11 cellular contexts compared by ENCODE assay signal in the genomic region with DNA sequence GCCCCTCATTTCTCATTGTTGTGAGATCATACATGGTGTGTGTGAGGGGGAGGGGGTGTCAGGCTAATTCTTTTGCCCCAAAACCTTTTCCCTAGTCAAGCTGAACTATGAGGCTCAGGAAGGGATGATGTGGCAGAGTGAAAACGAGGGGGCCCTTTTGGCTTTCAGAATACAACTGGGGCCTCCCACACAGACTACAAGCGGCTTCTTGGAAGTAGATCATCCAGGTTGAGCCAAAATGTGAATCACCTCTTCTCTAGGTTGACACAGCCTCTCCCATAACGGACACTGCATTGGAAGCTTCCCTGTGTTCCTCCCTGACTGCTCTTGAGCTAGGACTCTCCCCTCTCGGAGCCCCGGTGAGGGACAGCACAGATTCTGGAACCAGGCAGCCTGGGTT. TPM values are rescaled to one million over a fixed set of nuclear protein-coding genes. Genes with fewer than 3 reads are reported as not detected.
A peak's percentile ranks its signal among the peaks of the same experiment; 100 is the strongest.
DNase-seq lines count a peak whose midpoint lies in the region; ATAC-seq and TF ChIP-seq lines count a peak whose summit lies in the region.
"Had no signal": no experiment of that assay in that cellular context is flagged by ENCODE, and none has a peak within 500 bp of the region (broad histone marks: within the 10 kb centered on the region; RNA-seq: fewer than 3 reads in every experiment).

No MANE protein-coding gene starts in this region.

- peaks cover 43% of the 10 kb centered on the region for H3K4me1 Mint-ChIP-seq in activated T-cell treated with anti-CD3 and anti-CD28 coated beads, Interleukin-2, amount 50 U/mL, for 24 hours (ENCODE audit: low read depth)

- peak overlapping the region; percentile 95 for H3K4me3 Mint-ChIP-seq in activated T-cell treated with anti-CD3 and anti-CD28 coated beads, Interleukin-2, amount 50 U/mL, for 24 hours

- no peaks in the 10 kb centered on the region for H3K36me3 ChIP-seq in Loucy (ENCODE audit: insufficient read depth, low read length)
- no peaks in the 10 kb centered on the region for H3K36me3 ChIP-seq in right atrium auricular region

- H3K9me3 ChIP-seq in Loucy (ENCODE audit: insufficient read depth, low read depth, low read length) (no peaks in the 10 kb centered on the region), right atrium auricular region (no peaks in the 10 kb centered on the region)

- H3K27ac ChIP-seq in right atrium auricular region, result peak overlapping the region; percentile 92 to 94

- peak; percentile 72 for DNase-seq in activated T-cell treated with anti-CD3 and anti-CD28 coated beads, Interleukin-2, amount 50 U/mL, for 24 hours
- DNase-seq in right atrium auricular region (ENCODE audit: low spot score) (no peak), NCI-H1694 (lab: John Stamatoyannopoulos, UW) (no peak), RPMI8226 (no peak)
- peak; percentile 46 to 65 (median 53) for DNase-seq in stimulated activated CD4-positive, alpha-beta T cell treated with anti-CD3 and anti-CD28 coated beads, TNF-alpha, amount 100 ng/mL, for 48 hours (ENCODE audit: low read depth in 3 of 3)
- DNase-seq in activated CD4-positive, CD25-positive, alpha-beta regulatory T cell treated with anti-CD3 and anti-CD28 coated beads, Interleukin-2, amount 50 U/mL, for 72 hours, result no peak
- DNase-seq: NCI-H446 treated with DMSO at 0.1 percent for 48 hours, T-helper 9 cell had no signal

- peaks cover 36% of the 10 kb centered on the region for H3K79me2 ChIP-seq in Loucy (ENCODE audit: insufficient read depth, low read length)

- ATAC-seq in HG02840 (IDR thresholded peaks at IDR 0.05; ENCODE audit: low FRiP score, unreplicated experiment), result no peak

- H3K36me3 Mint-ChIP-seq in activated T-cell treated with anti-CD3 and anti-CD28 coated beads, Interleukin-2, amount 50 U/mL, for 24 hours (ENCODE audit: low read depth), result peaks cover 26% of the 10 kb centered on the region

- no peaks in the 10 kb centered on the region for H3F3A ChIP-seq in Loucy (ENCODE audit: low read depth)

- H3K4me1 ChIP-seq in Loucy (ENCODE audit: insufficient read depth, low read length, poor library complexity, severe bottlenecking) (peaks cover 27% of the 10 kb centered on the region), right atrium auricular region (peaks cover 0 to 31% of the 10 kb centered on the region in 2 donors)

- H3K4me3 ChIP-seq in Loucy (ENCODE audit: low read length, poor library complexity, severe bottlenecking), result peak overlapping the region; percentile 97
- no peak overlapping the region for H3K4me3 ChIP-seq in right atrium auricular region
- H3K4me3 ChIP-seq: lung had no signal

- H3K27ac Mint-ChIP-seq in activated T-cell treated with anti-CD3 and anti-CD28 coated beads, Interleukin-2, amount 50 U/mL, for 24 hours, result peak overlapping the region; percentile 99

- peak overlapping the region; percentile 82 for H3K9ac ChIP-seq in Loucy (ENCODE audit: low read depth, low read length, poor library complexity, severe bottlenecking)

- H3K27me3 ChIP-seq in Loucy (ENCODE audit: insufficient read depth, low read length, poor library complexity, severe bottlenecking) (no peaks in the 10 kb centered on the region), right atrium auricular region (no peaks in the 10 kb centered on the region)

- no peaks in the 10 kb centered on the region for H3K27me3 Mint-ChIP-seq in activated T-cell treated with anti-CD3 and anti-CD28 coated beads, Interleukin-2, amount 50 U/mL, for 24 hours

- H3K9me2 ChIP-seq in Loucy (replicated peaks; ENCODE audit: low read depth, low read length), result no peaks in the 10 kb centered on the region

- H2AFZ ChIP-seq in Loucy (ENCODE audit: low read length), result no peak overlapping the region

- peaks cover 22% of the 10 kb centered on the region for H4K20me1 ChIP-seq in Loucy (ENCODE audit: insufficient read depth, low read length, poor library complexity, severe bottlenecking)

- H3K4me2 ChIP-seq in Loucy (ENCODE audit: low read depth, low read length, poor library complexity, severe bottlenecking), result peak overlapping the region; percentile 97

- TF ChIP-seq CTCF in Loucy (conservative IDR thresholded peaks at IDR 0.05; ENCODE audit: low read length) (no peak), right atrium auricular region (IDR thresholded peaks at IDR 0.05) (no peak)

- no peaks in the 10 kb centered on the region for H3K9me3 Mint-ChIP-seq in activated T-cell treated with anti-CD3 and anti-CD28 coated beads, Interleukin-2, amount 50 U/mL, for 24 hours

RNA-seq across cellular contexts. Expression of a gene that starts 2.3 kb away (rescaled TPM):
- 100 to 1,000 TPM; 177 to 193 TPM for total RNA-seq in right atrium auricular region

RNA-seq across cellular contexts. Expression of a gene that starts 44.1 kb away (rescaled TPM):
- total RNA-seq in right atrium auricular region, result 10 to 100 TPM; 12.6 to 16.7 TPM

Comparison
In these comparisons a context has a peak if more than half of its experiments do, and no peak if none do; other contexts are left out.
1. DNase-seq: peak in activated T-cell treated with anti-CD3 and anti-CD28 coated beads, Interleukin-2, amount 50 U/mL, for 24 hours (single experiment) and stimulated activated CD4-positive, alpha-beta T cell treated with anti-CD3 and anti-CD28 coated beads, TNF-alpha, amount 100 ng/mL, for 48 hours (3 of 3); none in right atrium auricular region (single experiment), NCI-H1694 (single experiment), activated CD4-positive, CD25-positive, alpha-beta regulatory T cell treated with anti-CD3 and anti-CD28 coated beads, Interleukin-2, amount 50 U/mL, for 72 hours (single experiment) and RPMI8226 (single experiment).